ENCODE assay signal across 8 cellular contexts in genomic region chr3:44337253-44337652, GRCh38. TPM values are rescaled to one million over a fixed set of nuclear protein-coding genes. Genes with fewer than 3 reads are reported as not detected.
A peak's percentile ranks its signal among the peaks of the same experiment; 100 is the strongest.
DNase-seq lines count a peak whose midpoint lies in the region; ATAC-seq, FAIRE-seq and TF ChIP-seq lines count a peak whose summit lies in the region.

No MANE protein-coding gene starts in this region.

- no peaks in the 10 kb centered on the region for H3K9me3 Mint-ChIP-seq in CD4-positive, alpha-beta memory T cell
- H3K9me3 Mint-ChIP-seq in neural crest cell: no peaks in the 10 kb centered on the region

- no peaks in the 10 kb centered on the region for H3K79me1 ChIP-seq in H1 (ENCODE audit: low read depth, low read length)

- no peak overlapping the region for H4K91ac ChIP-seq in H1 (replicated peaks; ENCODE audit: insufficient read length, low read length)

- no peak overlapping the region for H3K18ac ChIP-seq in H1 (ENCODE audit: extremely low read depth, low read length)

- peak overlapping the region; percentile 94 to 99 (median 99) for H3K27ac Mint-ChIP-seq in CD4-positive, alpha-beta memory T cell
- H3K27ac Mint-ChIP-seq in neural crest cell (ENCODE audit: unreplicated experiment): peak overlapping the region; percentile 100

- intact Hi-C loops in CD4-positive, alpha-beta memory T cell (cut with micrococcal nuclease): loop anchor here (5.0 to 10.0 kb wide), 3 partner anchors 288 to 715 kb away; partner anchors contain the start of genes ANO10, TMEM42 and ZNF197

- TF ChIP-seq POLR2A in H1 (IDR thresholded peaks at IDR 0.05; ENCODE audit: control extremely low read depth in 1 of 2, low read depth in 2 of 2, low read length in 2 of 2): no peak
- no peak for TF ChIP-seq POLR2A in GM12892 (IDR thresholded peaks at IDR 0.05; ENCODE audit: low read depth, low read length)

- H2BK15ac ChIP-seq in H1 (ENCODE audit: low read length): no peak overlapping the region

- no peak overlapping the region for H3K14ac ChIP-seq in H1 (ENCODE audit: insufficient read length)

- no peak overlapping the region for H4K8ac ChIP-seq in H1 (ENCODE audit: extremely low read depth, insufficient read depth, low read length)

- H2BK120ac ChIP-seq in H1 (replicated peaks; ENCODE audit: low read depth, low read length): no peak overlapping the region

- H3K27me3 ChIP-seq in CD4-positive, alpha-beta memory T cell (ENCODE audit: insufficient read depth, low read length): no peaks in the 10 kb centered on the region
- no peaks in the 10 kb centered on the region for H3K27me3 ChIP-seq in H1 (replicated peaks in 1 of 4; ENCODE audit: control insufficient read depth in 3 of 4, extremely low read depth in 1 of 4, insufficient read depth in 3 of 4, low read length in 3 of 4)

- CTCF ChIA-PET in CD4-positive, alpha-beta memory T cell (lab: Charles Lee; ENCODE audit: partially characterized antibody): interaction anchor here (1.0 to 1.6 kb wide), 5 partner anchors 11 to 424 kb away, joined by 3 to 7 read pairs (median 3); partner anchors contain the start of genes KIAA1143 and KIF15
- CTCF ChIA-PET in H1 (lab: Charles Lee; ENCODE audit: partially characterized antibody): interaction anchor here (1.0 to 5.5 kb wide), 4 partner anchors 13 to 97 kb away, joined by 3 to 20 read pairs (median 4); no protein-coding TSS in a partner anchor

- H3K4me3 ChIP-seq in CD4-positive, alpha-beta memory T cell (ENCODE audit: low read length in 2 of 2): no peak overlapping the region
- H3K4me3 ChIP-seq in H1 (ENCODE audit: extremely low read depth in 1 of 4, insufficient read depth in 2 of 4, low read depth in 3 of 4, low read length in 4 of 4): peak overlapping the region; percentile 58 to 80 (median 71); a peak in 5 of 8 replicates

- no peak for FAIRE-seq in H1 (lab: Jason Lieb, UNC)
- no peak for FAIRE-seq in GM12892 (lab: Jason Lieb, UNC)

- TF ChIP-seq CTCF in H1 (IDR thresholded peaks at IDR 0.05; ENCODE audit: control extremely low read depth in 1 of 3, insufficient read depth in 1 of 3, low read depth in 1 of 3, low read length in 3 of 3): peak in 2 of 3 experiments; percentile 2 to 23; a peak in 1 of 4 replicates
- TF ChIP-seq CTCF in neural crest cell (conservative IDR thresholded peaks at IDR 0.05): no peak

- peak overlapping the region; percentile 95 for H3K27ac ChIP-seq in CD4-positive, alpha-beta memory T cell (ENCODE audit: low read depth, low read length)
- no peak overlapping the region for H3K27ac ChIP-seq in H1 (ENCODE audit: low read depth, low read length)

- no peak for TF ChIP-seq EP300 in H1 (IDR thresholded peaks at IDR 0.05; ENCODE audit: borderline replicate concordance in 1 of 2, low read depth in 2 of 2, low read length in 2 of 2)

- ATAC-seq in GM19324 (IDR thresholded peaks at IDR 0.05; ENCODE audit: low FRiP score, unreplicated experiment) (no peak), GM18873 (IDR thresholded peaks at IDR 0.05; ENCODE audit: low FRiP score, unreplicated experiment) (no peak)

- peak overlapping the region; percentile 93 to 98 (median 98) for H3K4me3 Mint-ChIP-seq in CD4-positive, alpha-beta memory T cell
- H3K4me3 Mint-ChIP-seq in neural crest cell: peak overlapping the region; percentile 99

- peaks cover 0 to 27% of the 10 kb centered on the region in 2 experiments; a peak in 3 of 4 replicates for H3K79me2 ChIP-seq in H1 (ENCODE audit: control insufficient read depth in 1 of 2, insufficient read depth in 2 of 2, low read length in 2 of 2)

- H3K4me1 Mint-ChIP-seq in CD4-positive, alpha-beta memory T cell: peaks cover 17 to 36% (median 24%) of the 10 kb centered on the region in 4 donors
- H3K4me1 Mint-ChIP-seq in neural crest cell: peaks cover 31% of the 10 kb centered on the region

- H3K27me3 Mint-ChIP-seq in CD4-positive, alpha-beta memory T cell: peaks cover 0 to 10% of the 10 kb centered on the region in 2 donors
- peaks cover 13% of the 10 kb centered on the region for H3K27me3 Mint-ChIP-seq in neural crest cell (ENCODE audit: low read depth)

- H3K9ac ChIP-seq in H1 (replicated peaks in 1 of 4; ENCODE audit: extremely low read depth in 1 of 4, low read depth in 3 of 4, low read length in 3 of 4): no peak overlapping the region

- H3K9me3 ChIP-seq in CD4-positive, alpha-beta memory T cell (ENCODE audit: control insufficient read depth in 1 of 2, low read length in 2 of 2): no peaks in the 10 kb centered on the region
- H3K9me3 ChIP-seq in H1 (ENCODE audit: insufficient read depth in 2 of 2, low read depth in 1 of 2, low read length in 1 of 2): no peaks in the 10 kb centered on the region

- H3K36me3 ChIP-seq in CD4-positive, alpha-beta memory T cell (ENCODE audit: insufficient read depth, low read length): no peaks in the 10 kb centered on the region
- H3K36me3 ChIP-seq in H1 (ENCODE audit: control insufficient read depth in 2 of 4, insufficient read depth in 4 of 4, low read length in 3 of 4): peaks cover 0 to 3% (median 0%) of the 10 kb centered on the region in 4 experiments; a peak in 1 of 8 replicates

- no peak overlapping the region for H2AFZ ChIP-seq in H1 (ENCODE audit: low read length)

- WGBS in H1 (ENCODE audit: extremely low coverage in 1 of 2, insufficient coverage in 1 of 2, insufficient read length in 1 of 2, insufficient replicate concordance in 2 of 2, low coverage in 1 of 2, low lambda C conversion rate in 2 of 2, missing lambda C conversion rate in 1 of 2), 2 experiments: 45% methylated on average over 4 of the region's 4 CpGs; no CpG with 5 or more reads in 1 of the 2 experiments

- no peaks in the 10 kb centered on the region for H3K23me2 ChIP-seq in H1 (ENCODE audit: low read depth, low read length)

- peaks cover 19% of the 10 kb centered on the region for H3K4me1 ChIP-seq in CD4-positive, alpha-beta memory T cell (ENCODE audit: insufficient read depth, low read length)
- peaks cover 0 to 6% (median 3%) of the 10 kb centered on the region in 4 experiments; a peak in 4 of 7 replicates for H3K4me1 ChIP-seq in H1 (replicated peaks in 1 of 4; ENCODE audit: control insufficient read depth in 3 of 4, insufficient read depth in 4 of 4, low read length in 3 of 4)

- peak overlapping the region; percentile 70 for H3K4me2 ChIP-seq in H1 (ENCODE audit: insufficient read depth in 1 of 2, low read depth in 2 of 2, low read length in 2 of 2)

- no peak overlapping the region for H4K5ac ChIP-seq in H1 (ENCODE audit: insufficient read length, low read depth, low read length)

- no peak overlapping the region for H3K56ac ChIP-seq in H1 (replicated peaks; ENCODE audit: insufficient read length, low read depth, low read length)

- H2BK5ac ChIP-seq in H1 (ENCODE audit: low read depth, low read length): peak overlapping the region; percentile 3; the same call in 1 of the 2 replicates

- H3K23ac ChIP-seq in H1 (ENCODE audit: insufficient read length): no peak overlapping the region

- no peak for DNase-seq in CD4-positive, alpha-beta memory T cell
- DNase-seq in NAMALWA (ENCODE audit: low spot score) (peak; percentile 11), H1 (ENCODE audit: low read depth in 1 of 2, low spot score in 2 of 2) (no peak), neural crest cell (ENCODE audit: low read depth, low spot score) (no peak), GM12892 (ENCODE audit: insufficient read length) (no peak), NCI-H446 treated with DMSO at 0.1 percent for 48 hours (lab: John Stamatoyannopoulos, UW) (no peak)

- peak; percentile 23 to 28; a peak in 2 of 4 replicates for TF ChIP-seq RAD21 in H1 (IDR thresholded peaks at IDR 0.05 in 1 of 2, conservative IDR thresholded peaks at IDR 0.05 in 1 of 2; ENCODE audit: low read depth in 2 of 2, low read length in 2 of 2)

- 0 out of 2 replicates have a peak overlapping the region, but pooled peaks have one; percentile 55 for H2BK20ac ChIP-seq in H1 (ENCODE audit: low read length)

- no peak overlapping the region for H3K4ac ChIP-seq in H1 (replicated peaks; ENCODE audit: insufficient read length, low read depth, low read length)

- H2AK5ac ChIP-seq in H1 (ENCODE audit: low read depth, low read length): no peak overlapping the region

- H4K20me1 ChIP-seq in H1 (replicated peaks in 1 of 2; ENCODE audit: control insufficient read depth in 1 of 2, insufficient read depth in 2 of 2, low read length in 2 of 2): no peaks in the 10 kb centered on the region

- POLR2A ChIA-PET in CD4-positive, alpha-beta memory T cell (lab: Charles Lee; ENCODE audit: partially characterized antibody): interaction anchor here (0.6 to 2.7 kb wide), 10 partner anchors 13 to 1835 kb away, joined by 3 to 30 read pairs (median 6); partner anchors contain the start of genes KIAA1143, KIF15, TMEM42 and VIPR1
- POLR2A ChIA-PET in H1 (lab: Charles Lee; ENCODE audit: partially characterized antibody): interaction anchor here (1.1 to 2.0 kb wide), 4 partner anchors 18 to 174 kb away, joined by 4 to 7 read pairs (median 6); no protein-coding TSS in a partner anchor

- peaks cover 0 to 9% of the 10 kb centered on the region in 2 donors for H3K36me3 Mint-ChIP-seq in CD4-positive, alpha-beta memory T cell
- H3K36me3 Mint-ChIP-seq in neural crest cell (ENCODE audit: low read depth): peaks cover 3% of the 10 kb centered on the region

- H2BK12ac ChIP-seq in H1 (ENCODE audit: low read depth, low read length): no peak overlapping the region

TF ChIP-seq in H1, 55 proteins besides CTCF, POLR2A, EP300 and RAD21 (continues in another document):
- TF ChIP-seq GABPA (IDR thresholded peaks at IDR 0.05; ENCODE audit: borderline replicate concordance, insufficient read depth, low read length): no peak
- TF ChIP-seq MAX (IDR thresholded peaks at IDR 0.05): no peak
- no peak for TF ChIP-seq JUND (IDR thresholded peaks at IDR 0.05; ENCODE audit: low read length)
- no peak for TF ChIP-seq FOSL1 (IDR thresholded peaks at IDR 0.05; ENCODE audit: insufficient read depth, low read depth, low read length)
- TF ChIP-seq BCL11A (IDR thresholded peaks at IDR 0.05; ENCODE audit: low read depth in 2 of 2, low read length in 2 of 2): no peak
- TF ChIP-seq JUN (IDR thresholded peaks at IDR 0.05; ENCODE audit: low read depth, low read length): no peak

RNA-seq across cellular contexts. Expression of gene TCAIM, which starts 1.3 kb away (rescaled TPM):
- total RNA-seq in CD4-positive, alpha-beta memory T cell: 10 to 100 TPM; 21.3 to 21.8 TPM
- polyA plus RNA-seq in CD4-positive, alpha-beta memory T cell: 10 to 100 TPM; 16.7 to 17.3 TPM
- total RNA-seq in H1 (2021; fragmentation: NEBNext Ultra II Directional; extraction: Animal tissue kit (Norgen Biotek cat#: 25700)): 21.7 and 22.1 TPM in 2 replicates
- polyA plus RNA-seq in H1 (2011; rRNA removed): 5.8 and 6.9 TPM in 2 replicates
- polyA plus RNA-seq in H1 (2011; cell fraction: cytosol; rRNA removed): 8.4 TPM
- 13.9 TPM for polyA plus RNA-seq in H1 (2011; cell fraction: nucleus; rRNA removed)
- 8.6 to 14.4 TPM (median 10.3 TPM) in 4 replicates for polyA plus RNA-seq in H1 (2012, experiment 1 of 2)
- 2.7 TPM for polyA plus RNA-seq in H1 (2012, experiment 2 of 2)
- 11.7 TPM for polyA plus RNA-seq in H1 (2013, experiment 1 of 2)
- 10.4 TPM for polyA plus RNA-seq in H1 (2013, experiment 2 of 2)
- 13.2 and 19.9 TPM in 2 replicates for polyA minus RNA-seq in H1 (2011; rRNA and poly(A)+ RNA removed)
- polyA minus RNA-seq in H1 (2011; cell fraction: cytosol; rRNA and poly(A)+ RNA removed): 21.7 TPM
- 54.0 TPM for polyA minus RNA-seq in H1 (2011; cell fraction: nucleus; rRNA and poly(A)+ RNA removed)
- total RNA-seq in neural crest cell: 25.3 and 25.8 TPM in 2 replicates
- 16.9 TPM for polyA plus RNA-seq in GM12892 (2012; ENCODE audit: missing spikeins)

Comparison
In these comparisons a context has a peak if more than half of its experiments do, and no peak if none do; other contexts are left out.
1. H3K4me3 ChIP-seq: peak in H1 (4 of 4); none in CD4-positive, alpha-beta memory T cell (0 of 2).